28 cellular contexts compared by ENCODE assay signal in the genomic region with DNA sequence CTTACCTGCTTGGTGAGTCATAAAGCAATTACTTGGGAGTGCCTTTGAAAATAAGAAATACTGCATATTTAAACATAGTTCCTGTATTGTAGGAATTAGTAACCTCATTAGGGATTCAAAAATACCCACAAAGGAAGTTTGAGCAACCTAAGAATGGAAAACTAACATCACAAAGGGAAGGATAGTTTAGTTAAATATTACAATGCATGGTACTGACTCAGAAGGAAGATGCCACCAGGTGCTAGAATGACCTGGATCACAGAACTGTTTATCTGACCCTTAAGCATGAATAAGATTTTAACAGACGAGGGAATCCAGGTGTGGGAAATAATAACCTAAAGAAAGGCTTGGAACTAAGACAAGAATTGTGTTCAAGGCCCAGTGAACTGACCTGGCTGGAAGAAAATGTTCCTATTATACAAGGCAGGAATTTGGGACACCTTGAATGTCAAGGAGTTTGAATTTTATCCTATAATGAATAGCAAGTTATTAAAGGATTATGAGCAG.
DNase-seq lines count a peak whose midpoint lies in the region; ATAC-seq and TF ChIP-seq lines count a peak whose summit lies in the region.
"Had no signal": no experiment of that assay in that cellular context is flagged by ENCODE, and none has a peak within 500 bp of the region (broad histone marks: within the 10 kb centered on the region; RNA-seq: fewer than 3 reads in every experiment).

No MANE protein-coding gene starts in this region.

- no peaks in the 10 kb centered on the region for H3K27me3 Mint-ChIP-seq in memory B cell
- no peaks in the 10 kb centered on the region for H3K27me3 Mint-ChIP-seq in naive thymus-derived CD8-positive, alpha-beta T cell
- H3K27me3 Mint-ChIP-seq: activated CD4-positive, alpha-beta memory T cell treated with anti-CD3 and anti-CD28 coated beads for 36 hours; B cell; brain; CD4-positive, alpha-beta memory T cell; stimulated activated naive CD8-positive, alpha-beta T cell treated with anti-CD3 and anti-CD28 coated beads, Interleukin-15, amount 100 ng/mL, for 72 hours; type B pancreatic cell had no signal

- H3K9me3 Mint-ChIP-seq in memory B cell: peaks cover 11% of the 10 kb centered on the region
- peaks cover 0 to 12% (median 4%) of the 10 kb centered on the region in 9 donors for H3K9me3 Mint-ChIP-seq in naive thymus-derived CD8-positive, alpha-beta T cell
- H3K9me3 Mint-ChIP-seq: type B pancreatic cell had no signal

- DNase-seq in Caki2 (ENCODE audit: low read depth) (peak; percentile 61), Karpas-422 (no peak), epithelial cell of esophagus (ENCODE audit: low read depth) (peak; percentile 60), memory B cell (ENCODE audit: low spot score in 2 of 2) (no peak), RKO (ENCODE audit: low spot score) (no peak)
- no peak for DNase-seq in activated CD8-positive, alpha-beta memory T cell treated with anti-CD3 and anti-CD28 coated beads, Interleukin-2, amount 50 U/mL, for 4 hours
- no peak for DNase-seq in activated CD4-positive, alpha-beta T cell treated with anti-CD3 and anti-CD28 coated beads for 48 hours
- DNase-seq in naive thymus-derived CD8-positive, alpha-beta T cell: no peak
- DNase-seq: activated CD4-positive, alpha-beta memory T cell treated with anti-CD3 and anti-CD28 coated beads for 36 hours; activated CD4-positive, CD25-positive, alpha-beta regulatory T cell treated with anti-CD3 and anti-CD28 coated beads, Interleukin-2, amount 50 U/mL, for 72 hours; activated naive CD4-positive, alpha-beta T cell treated with Interleukin-2 at 50 U/mL for 16 hours; adrenal gland; CD4-positive, alpha-beta memory T cell; dorsolateral prefrontal cortex; KBM-7; left ventricle myocardium superior; NCI-H2107; right lobe of liver; Right ventricle myocardium superior; stimulated activated CD4-positive, alpha-beta T cell treated with anti-CD3 and anti-CD28 coated beads, Interleukin-12 subunit alpha, Interleukin-12 subunit beta, amount 100 ng/mL, for 4 hours; stimulated activated CD4-positive, alpha-beta T cell treated with anti-CD3 and anti-CD28 coated beads, Interleukin-2, amount 100 ng/mL, for 48 hours; stimulated activated naive CD8-positive, alpha-beta T cell treated with anti-CD3 and anti-CD28 coated beads, Interleukin-15, amount 100 ng/mL, for 72 hours; T-helper 2 cell had no signal

- no peak for ATAC-seq in memory B cell (ENCODE audit: low read depth)
- ATAC-seq in naive thymus-derived CD8-positive, alpha-beta T cell: no peak
- ATAC-seq: left ventricle myocardium superior; right lobe of liver; SK-N-SH treated with all-trans-retinoic acid at 6 μM for 48 hours; stimulated activated naive CD8-positive, alpha-beta T cell treated with anti-CD3 and anti-CD28 coated beads, Interleukin-15, amount 100 ng/mL, for 72 hours had no signal

- no peaks in the 10 kb centered on the region for H3K9me2 ChIP-seq in Karpas-422 (replicated peaks; ENCODE audit: insufficient read depth, low read length)

- H2AFZ ChIP-seq in Karpas-422 (ENCODE audit: low read length): no peak overlapping the region

- in situ Hi-C loops in Caki2 (cut with HindIII; ENCODE audit: low pct_unique_long_range_greater_than_20kb, low sequenced_read_pairs): no loop called here

- peak overlapping the region; percentile 1 for H3K4me2 ChIP-seq in Karpas-422 (ENCODE audit: low read depth, low read length, poor library complexity, severe bottlenecking)

- H3K36me3 Mint-ChIP-seq in memory B cell: peaks cover 52% of the 10 kb centered on the region
- peaks cover 28 to 77% (median 76%) of the 10 kb centered on the region in 3 donors for H3K36me3 Mint-ChIP-seq in naive thymus-derived CD8-positive, alpha-beta T cell

- TF ChIP-seq CTCF in epithelial cell of esophagus (IDR thresholded peaks at IDR 0.05; ENCODE audit: insufficient read depth, low read depth, low read length, missing control alignments): no peak

- H3K27me3 ChIP-seq in Karpas-422 (ENCODE audit: low read length): no peaks in the 10 kb centered on the region
- H3K27me3 ChIP-seq: adrenal gland, dorsolateral prefrontal cortex, right lobe of liver had no signal

- H3K4me1 ChIP-seq in Karpas-422 (ENCODE audit: low read length): peaks cover 57% of the 10 kb centered on the region
- H3K4me1 ChIP-seq: adrenal gland, right lobe of liver had no signal

- H3K9ac ChIP-seq in Karpas-422 (ENCODE audit: low read length): 0 out of 2 replicates have a peak overlapping the region, but pooled peaks have one; percentile 43

- H3K27ac ChIP-seq in Karpas-422 (ENCODE audit: low read length): peak overlapping the region; percentile 76
- H3K27ac ChIP-seq: adrenal gland, dorsolateral prefrontal cortex, right lobe of liver had no signal

- no peaks in the 10 kb centered on the region for H3K9me3 ChIP-seq in Karpas-422 (ENCODE audit: low read length)
- H3K9me3 ChIP-seq: adrenal gland, right lobe of liver had no signal

- H3K4me1 Mint-ChIP-seq in memory B cell: no peaks in the 10 kb centered on the region
- peaks cover 2 to 10% (median 3%) of the 10 kb centered on the region in 4 donors for H3K4me1 Mint-ChIP-seq in naive thymus-derived CD8-positive, alpha-beta T cell
- H3K4me1 Mint-ChIP-seq: B cell; CD4-positive, alpha-beta memory T cell had no signal

- no peaks in the 10 kb centered on the region for H4K20me1 ChIP-seq in Karpas-422 (ENCODE audit: insufficient read depth, low read depth, low read length)

- H3K27ac Mint-ChIP-seq in memory B cell: peak overlapping the region; percentile 32
- no peak overlapping the region for H3K27ac Mint-ChIP-seq in naive thymus-derived CD8-positive, alpha-beta T cell
- H3K27ac Mint-ChIP-seq: activated CD4-positive, alpha-beta memory T cell treated with anti-CD3 and anti-CD28 coated beads for 36 hours; activated T-helper 1 cell treated with anti-CD3 and anti-CD28 coated beads, Interleukin-12 subunit alpha, Interleukin-12 subunit beta, Interleukin-2, Interleukin-4 antibody, amounts not matched to agents 30 ng/mL and 10 ng/mL and 1 ng/mL, durations not matched to agents 14 hours and 24 hours and 36 hours; B cell; CD4-positive, alpha-beta memory T cell; type B pancreatic cell had no signal

- no peak overlapping the region for H3K4me3 Mint-ChIP-seq in memory B cell
- H3K4me3 Mint-ChIP-seq in naive thymus-derived CD8-positive, alpha-beta T cell: no peak overlapping the region
- H3K4me3 Mint-ChIP-seq: activated CD4-positive, alpha-beta memory T cell treated with anti-CD3 and anti-CD28 coated beads for 36 hours; activated T-helper 1 cell treated with anti-CD3 and anti-CD28 coated beads, Interleukin-12 subunit alpha, Interleukin-12 subunit beta, Interleukin-2, Interleukin-4 antibody, amounts not matched to agents 30 ng/mL and 10 ng/mL and 1 ng/mL, durations not matched to agents 14 hours and 24 hours and 36 hours; B cell; brain; CD4-positive, alpha-beta memory T cell; stimulated activated naive CD8-positive, alpha-beta T cell treated with anti-CD3 and anti-CD28 coated beads, Interleukin-15, amount 100 ng/mL, for 72 hours; type B pancreatic cell had no signal

- H3K4me3 ChIP-seq in Karpas-422 (ENCODE audit: low read length): no peak overlapping the region
- H3K4me3 ChIP-seq in epithelial cell of esophagus (ENCODE audit: low read length): no peak overlapping the region
- H3K4me3 ChIP-seq: adrenal gland, dorsolateral prefrontal cortex, right lobe of liver had no signal

- H3K79me2 ChIP-seq in Karpas-422 (ENCODE audit: low read length): no peaks in the 10 kb centered on the region

- POLR2A ChIA-PET in naive thymus-derived CD8-positive, alpha-beta T cell (lab: Charles Lee): no interaction called here

- no peaks in the 10 kb centered on the region for H3K36me3 ChIP-seq in Karpas-422 (ENCODE audit: insufficient read depth, low read length)

Comparison
In these comparisons a context has a peak if more than half of its experiments do, and no peak if none do; other contexts are left out.
1. DNase-seq: peak in Caki2 (single experiment) and epithelial cell of esophagus (single experiment); none in Karpas-422 (single experiment), memory B cell (0 of 2), activated CD8-positive, alpha-beta memory T cell treated with anti-CD3 and anti-CD28 coated beads, Interleukin-2, amount 50 U/mL, for 4 hours (single experiment), activated CD4-positive, alpha-beta T cell treated with anti-CD3 and anti-CD28 coated beads for 48 hours (single experiment), RKO (single experiment) and naive thymus-derived CD8-positive, alpha-beta T cell (0 of 10).